Comparison of ENCODE assay signal across 8 cellular contexts in genomic region chr11:83156150-83156995, GRCh38.
DNase-seq lines count a peak whose midpoint lies in the region; ATAC-seq and FAIRE-seq lines count a peak whose summit lies in the region.

No MANE protein-coding gene starts in this region.

- DNase-seq in Ammon's horn (ENCODE audit: low spot score): peak; percentile 50
- DNase-seq in NCI-H446 (lab: John Stamatoyannopoulos, UW): peak; percentile 99 to 100
- DNase-seq in kidney glomerular epithelial cell (lab: John Stamatoyannopoulos, UW): peak; percentile 100
- DNase-seq in stimulated activated CD4-positive, alpha-beta T cell treated with anti-CD3 and anti-CD28 coated beads, Interleukin-2, amount 100 ng/mL, for 24 hours: peak; percentile 10 to 97

- ATAC-seq in GM19035 (IDR thresholded peaks at IDR 0.05; ENCODE audit: unreplicated experiment): peak; percentile 94
- peak; percentile 95 for ATAC-seq in HG03354 (IDR thresholded peaks at IDR 0.05; ENCODE audit: poor library complexity, severe bottlenecking, unreplicated experiment)
- peak; percentile 95 for ATAC-seq in activated CD4-positive, CD25-positive, alpha-beta regulatory T cell treated with anti-CD3 and anti-CD28 coated beads, Interleukin-2, amount 50 U/mL, for 24 hours

- FAIRE-seq in colon (lab: Jason Lieb, UNC): peak; percentile 91

Comparison
In these comparisons a context has a peak if more than half of its experiments do, and no peak if none do; other contexts are left out.
1. Peak in every context shown above with its lines: DNase-seq and ATAC-seq.
2. DNase-seq: peak in every context shown above with its lines; median percentile 100 in kidney glomerular epithelial cell; 100 in NCI-H446; 54 in stimulated activated CD4-positive, alpha-beta T cell treated with anti-CD3 and anti-CD28 coated beads, Interleukin-2, amount 100 ng/mL, for 24 hours; 50 in Ammon's horn.